In the genomic region with DNA sequence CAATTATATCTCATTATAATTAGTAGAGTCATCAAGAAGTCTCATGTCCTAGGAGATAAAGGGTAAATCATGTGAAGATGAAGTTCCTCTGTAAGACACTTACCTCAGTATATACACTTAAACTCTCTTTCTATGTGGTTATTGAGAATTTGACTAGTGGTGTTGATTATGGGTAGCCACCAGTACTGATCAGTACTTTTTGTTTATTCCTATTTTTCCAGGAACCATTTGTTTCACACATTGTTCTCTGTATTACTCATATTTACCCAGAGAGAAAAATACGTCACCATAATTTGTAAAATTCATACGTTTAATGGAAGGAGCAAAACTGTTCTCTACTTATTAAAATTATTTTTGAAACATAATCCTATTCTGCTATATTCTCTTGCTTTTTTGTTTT, we compare ENCODE assay signal across 15 cellular contexts.
"Had no signal": no experiment of that assay in that cellular context is flagged by ENCODE, and none has a peak within 500 bp of the region (broad histone marks: within the 10 kb centered on the region; RNA-seq: fewer than 3 reads in every experiment).

No MANE protein-coding gene starts in this region.

- ATAC-seq: activated CD4-positive, alpha-beta T cell treated with anti-CD3 and anti-CD28 coated beads for 36 hours; foreskin keratinocyte; lower lobe of right lung; right cardiac atrium had no signal

- H3K36me3 ChIP-seq: lower lobe of right lung, spleen, suprapubic skin had no signal

- H3K27ac Mint-ChIP-seq: activated CD4-positive, alpha-beta T cell treated with anti-CD3 and anti-CD28 coated beads for 36 hours; activated naive CD8-positive, alpha-beta T cell treated with anti-CD3 and anti-CD28 coated beads for 36 hours; activated T-cell treated with anti-CD3 and anti-CD28 coated beads, Interleukin-2, amount 50 U/mL, for 24 hours; immature natural killer cell; type B pancreatic cell had no signal

- H3K4me1 ChIP-seq: lower lobe of right lung had no signal

- H3K9me3 Mint-ChIP-seq: activated naive CD8-positive, alpha-beta T cell treated with anti-CD3 and anti-CD28 coated beads for 36 hours; activated T-cell treated with anti-CD3 and anti-CD28 coated beads, Interleukin-2, amount 50 U/mL, for 24 hours; immature natural killer cell; naive B cell; type B pancreatic cell had no signal

- DNase-seq: activated CD4-positive, alpha-beta T cell treated with anti-CD3 and anti-CD28 coated beads for 36 hours; activated gamma-delta T cell treated with Interleukin-2 at 50 U/mL for 16 hours; activated naive CD8-positive, alpha-beta T cell treated with anti-CD3 and anti-CD28 coated beads for 36 hours; activated T-cell treated with anti-CD3 and anti-CD28 coated beads, Interleukin-2, amount 50 U/mL, for 24 hours; foreskin keratinocyte; immature natural killer cell; lower lobe of right lung; naive B cell; right cardiac atrium; spleen; stimulated activated CD4-positive, alpha-beta T cell treated with anti-CD3 and anti-CD28 coated beads, Interleukin-1b, Interleukin-23, amount 100 ng/mL, for 48 hours; stimulated activated naive CD4-positive, alpha-beta T cell; T1000 had no signal

- H3K27me3 ChIP-seq: foreskin keratinocyte, spleen, suprapubic skin had no signal

- H3K36me3 Mint-ChIP-seq: immature natural killer cell, naive B cell, type B pancreatic cell had no signal

- H3K9me3 ChIP-seq: lower lobe of right lung, spleen, suprapubic skin had no signal

- H3K27ac ChIP-seq: foreskin keratinocyte, lower lobe of right lung, suprapubic skin had no signal

- H3K4me3 Mint-ChIP-seq: activated CD4-positive, alpha-beta T cell treated with anti-CD3 and anti-CD28 coated beads for 36 hours; activated naive CD8-positive, alpha-beta T cell treated with anti-CD3 and anti-CD28 coated beads for 36 hours; activated T-cell treated with anti-CD3 and anti-CD28 coated beads, Interleukin-2, amount 50 U/mL, for 24 hours; immature natural killer cell; naive B cell; type B pancreatic cell had no signal

- H3K4me3 ChIP-seq: lower lobe of right lung, suprapubic skin had no signal
